In genomic region chr1:71364236-71364635, GRCh38 we compare ENCODE assay signal across 14 cellular contexts.
DNase-seq lines count a peak whose midpoint lies in the region; ATAC-seq and TF ChIP-seq lines count a peak whose summit lies in the region.
"Had no signal": no experiment of that assay in that cellular context is flagged by ENCODE, and none has a peak within 500 bp of the region (broad histone marks: within the 10 kb centered on the region; RNA-seq: fewer than 3 reads in every experiment).

No MANE protein-coding gene starts in this region.

- no peak for ATAC-seq in GM19023 (IDR thresholded peaks at IDR 0.05; ENCODE audit: unreplicated experiment)
- ATAC-seq in right cardiac atrium: no peak

- H3K9me3 ChIP-seq in right cardiac atrium (ENCODE audit: control insufficient read depth, low read length): no peaks in the 10 kb centered on the region

- DNase-seq in HCEC 1CT (peak; percentile 35), choroid plexus epithelial cell (ENCODE audit: low read depth) (peak; percentile 18), fibroblast of the aortic adventitia (ENCODE audit: low read depth) (peak; percentile 33), right cardiac atrium (no peak), hypothalamus (lab: John Stamatoyannopoulos, UW) (no peak)
- no peak for DNase-seq in stimulated activated naive CD4-positive, alpha-beta T cell treated with Interleukin-2 at 50 U/mL for 16 hours (lab: John Stamatoyannopoulos, UW)
- DNase-seq: DMS153, NCI-H1436, NCI-H1930, NCI-H526, PC-3, RPMI8226 had no signal

- H3K27ac ChIP-seq in right cardiac atrium (ENCODE audit: low read length): no peak overlapping the region
- H3K27ac ChIP-seq: KMS-11 had no signal

- no peaks in the 10 kb centered on the region for H3K27me3 ChIP-seq in right cardiac atrium (ENCODE audit: control insufficient read depth, insufficient read depth)

- 48% methylated on average over 2 of the region's 2 CpGs for WGBS in right cardiac atrium

- no peaks in the 10 kb centered on the region for H3K4me1 ChIP-seq in right cardiac atrium (ENCODE audit: control insufficient read depth, insufficient read depth, low read length)

- intact Hi-C loops in right cardiac atrium (cut with DNase I): no loop called here

- H3K4me3 ChIP-seq in choroid plexus epithelial cell (ENCODE audit: low read depth, low read length): no peak overlapping the region
- no peak overlapping the region for H3K4me3 ChIP-seq in fibroblast of the aortic adventitia (ENCODE audit: low read depth, low read length)
- no peak overlapping the region for H3K4me3 ChIP-seq in right cardiac atrium (ENCODE audit: low read length)

- TF ChIP-seq CTCF in choroid plexus epithelial cell (conservative IDR thresholded peaks at IDR 0.05; ENCODE audit: low read depth, low read length) (no peak), fibroblast of the aortic adventitia (IDR thresholded peaks at IDR 0.05; ENCODE audit: insufficient read depth, low read length) (no peak)

Comparison
In these comparisons a context has a peak if more than half of its experiments do, and no peak if none do; other contexts are left out.
1. DNase-seq: peak in HCEC 1CT (single experiment), choroid plexus epithelial cell (single experiment) and fibroblast of the aortic adventitia (single experiment); none in stimulated activated naive CD4-positive, alpha-beta T cell treated with Interleukin-2 at 50 U/mL for 16 hours (single experiment), right cardiac atrium (0 of 3) and hypothalamus (0 of 51).